In genomic region chr9:86885232-86885631, GRCh38 we compare ENCODE assay signal across 26 cellular contexts.
"Had no signal": no experiment of that assay in that cellular context is flagged by ENCODE, and none has a peak within 500 bp of the region (broad histone marks: within the 10 kb centered on the region; RNA-seq: fewer than 3 reads in every experiment).

No MANE protein-coding gene starts in this region.

- H3K27ac ChIP-seq: cardiac muscle cell had no signal

- H3K4me1 Mint-ChIP-seq: activated CD4-positive, alpha-beta T cell treated with anti-CD3 and anti-CD28 coated beads, Interleukin-2, amount 10 ng/mL, durations not matched to agents 7 days and 5 days; activated naive CD8-positive, alpha-beta T cell treated with anti-CD3 and anti-CD28 coated beads, Interleukin-2, amount 50 U/mL, for 24 hours; brain; T-helper 17 cell had no signal

- H3K27ac Mint-ChIP-seq: activated CD4-positive, alpha-beta memory T cell treated with anti-CD3 and anti-CD28 coated beads for 36 hours; activated CD4-positive, alpha-beta T cell treated with anti-CD3 and anti-CD28 coated beads, Interleukin-2, amount 10 ng/mL, durations not matched to agents 7 days and 5 days; activated naive CD4-positive, alpha-beta T cell treated with anti-CD3 and anti-CD28 coated beads, Interleukin-2, amount 50 U/mL, for 72 hours; activated naive CD8-positive, alpha-beta T cell treated with anti-CD3 and anti-CD28 coated beads, Interleukin-2, amount 50 U/mL, for 24 hours; brain; T-helper 17 cell had no signal

- DNase-seq: activated CD4-positive, alpha-beta memory T cell treated with anti-CD3 and anti-CD28 coated beads for 36 hours; activated CD4-positive, alpha-beta T cell treated with anti-CD3 and anti-CD28 coated beads, Interleukin-2, amount 10 ng/mL, durations not matched to agents 7 days and 5 days; activated CD4-positive, CD25-positive, alpha-beta regulatory T cell; activated CD8-positive, alpha-beta memory T cell treated with anti-CD3 and anti-CD28 coated beads for 24 hours; activated effector memory CD4-positive, alpha-beta T cell treated with anti-CD3 and anti-CD28 coated beads, Interleukin-2, amount 50 U/mL, for 16 hours; activated naive CD4-positive, alpha-beta T cell treated with Interleukin-2 at 50 U/mL for 16 hours; activated naive CD8-positive, alpha-beta T cell treated with anti-CD3 and anti-CD28 coated beads, Interleukin-2, amount 50 U/mL, for 24 hours; activated T-cell treated with anti-CD3 and anti-CD28 coated beads, Interleukin-2, amount 50 U/mL, for 4 hours; amygdala; cerebellar nuclear complex; MG63; MV-4-11; NCI-H1092 treated with DMSO at 0.1 percent for 48 hours; NCI-H1417 treated with DMSO at 0.1 percent for 48 hours; NCI-H1694; NCI-H2029; NCI-H510A treated with DMSO at 0.1 percent for 48 hours; PC-3; SHP77 treated with DMSO at 0.1 percent for 48 hours; T-helper 17 cell; T-helper 9 cell had no signal

- H3K9me3 Mint-ChIP-seq: activated CD4-positive, alpha-beta memory T cell treated with anti-CD3 and anti-CD28 coated beads for 36 hours; activated CD4-positive, alpha-beta T cell treated with anti-CD3 and anti-CD28 coated beads, Interleukin-2, amount 10 ng/mL, durations not matched to agents 7 days and 5 days; activated naive CD4-positive, alpha-beta T cell treated with anti-CD3 and anti-CD28 coated beads, Interleukin-2, amount 50 U/mL, for 72 hours; activated naive CD8-positive, alpha-beta T cell treated with anti-CD3 and anti-CD28 coated beads, Interleukin-2, amount 50 U/mL, for 24 hours; activated T-cell treated with anti-CD3 and anti-CD28 coated beads, Interleukin-2, amount 50 U/mL, for 4 hours had no signal

- H3K4me3 Mint-ChIP-seq: activated CD4-positive, alpha-beta memory T cell treated with anti-CD3 and anti-CD28 coated beads for 36 hours; activated CD4-positive, alpha-beta T cell treated with anti-CD3 and anti-CD28 coated beads, Interleukin-2, amount 10 ng/mL, durations not matched to agents 7 days and 5 days; activated naive CD8-positive, alpha-beta T cell treated with anti-CD3 and anti-CD28 coated beads, Interleukin-2, amount 50 U/mL, for 24 hours; activated T-cell treated with anti-CD3 and anti-CD28 coated beads, Interleukin-2, amount 50 U/mL, for 4 hours; brain; T-helper 17 cell had no signal

- H3K27me3 ChIP-seq: cardiac muscle cell, MG63 had no signal

- H3K36me3 ChIP-seq: cardiac muscle cell, MG63 had no signal

- H3K4me3 ChIP-seq: cardiac muscle cell, MG63 had no signal

- H3K36me3 Mint-ChIP-seq: activated CD4-positive, alpha-beta memory T cell treated with anti-CD3 and anti-CD28 coated beads for 36 hours; activated naive CD4-positive, alpha-beta T cell treated with anti-CD3 and anti-CD28 coated beads, Interleukin-2, amount 50 U/mL, for 72 hours; brain had no signal

- FAIRE-seq: astrocyte, RCC 7860 had no signal

- H3K9me3 ChIP-seq: MG63 had no signal
